Comparison of ENCODE assay signal across 12 cellular contexts in the genomic region with DNA sequence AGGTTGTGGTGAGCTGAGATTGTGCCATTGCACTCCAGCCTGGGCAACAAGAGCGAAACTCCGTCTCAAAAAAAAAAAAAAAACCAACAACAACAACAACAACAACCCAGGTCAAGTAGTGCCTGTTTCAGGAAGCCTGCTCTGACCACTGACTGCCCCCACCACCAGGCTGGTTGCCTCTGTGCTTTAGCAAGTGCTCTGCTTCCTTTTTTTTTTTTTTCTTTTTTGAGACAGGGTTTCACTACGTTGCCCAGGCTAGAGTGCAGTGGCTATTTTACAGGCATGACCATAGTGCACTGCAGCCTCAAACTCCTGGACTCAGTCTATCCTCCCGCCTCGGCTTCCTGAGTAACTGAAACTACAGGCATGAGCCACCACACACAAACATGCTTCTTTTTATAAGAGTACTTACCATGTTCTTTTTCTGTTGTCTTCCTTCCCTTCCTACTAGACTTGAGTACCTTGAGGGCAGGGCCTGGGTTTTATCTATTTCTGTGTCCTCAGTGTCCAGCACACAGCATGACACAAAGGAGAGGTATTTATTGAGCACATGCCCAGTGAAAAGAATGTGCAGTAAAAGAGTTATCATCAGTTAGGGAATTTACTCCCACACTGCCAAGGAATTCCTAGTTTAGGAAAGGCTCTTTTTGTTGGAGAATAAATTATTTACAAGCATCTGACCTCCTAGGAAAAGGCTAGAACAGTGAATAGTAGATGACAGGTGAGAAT. TPM values are rescaled to one million over a fixed set of nuclear protein-coding genes. Genes with fewer than 3 reads are reported as not detected.
A peak's percentile ranks its signal among the peaks of the same experiment; 100 is the strongest.
DNase-seq lines count a peak whose midpoint lies in the region; ATAC-seq and TF ChIP-seq lines count a peak whose summit lies in the region.
"Had no signal": no experiment of that assay in that cellular context is flagged by ENCODE, and none has a peak within 500 bp of the region (broad histone marks: within the 10 kb centered on the region; RNA-seq: fewer than 3 reads in every experiment).

No MANE protein-coding gene starts in this region.

- in situ Hi-C loops in brain microvascular endothelial cell (cut with HindIII; ENCODE audit: low pct_ligation_motif_present, low sequenced_read_pairs) = no loop called here

- peaks cover 6 to 36% (median 31%) of the 10 kb centered on the region in 10 experiments for H3K4me1 ChIP-seq in BLaER1 treated with 17β-estradiol and CSF1 and Interleukin-3, amounts not matched to agents 10 nM and 100 nM
- peaks cover 39% of the 10 kb centered on the region for H3K4me1 ChIP-seq in muscle layer of colon (ENCODE audit: insufficient read depth, low read length)
- H3K4me1 ChIP-seq: foreskin keratinocyte had no signal

- no peak overlapping the region for H3K9ac ChIP-seq in BLaER1 treated with 17β-estradiol and CSF1 and Interleukin-3, amounts not matched to agents 10 nM and 100 nM
- H3K9ac ChIP-seq in muscle layer of colon (ENCODE audit: low read length) = no peak overlapping the region

- no peaks in the 10 kb centered on the region for H4K20me1 ChIP-seq in BLaER1 treated with 17β-estradiol and CSF1 and Interleukin-3, amounts not matched to agents 10 nM and 100 nM

- H3K27me3 ChIP-seq in BLaER1 treated with 17β-estradiol and CSF1 and Interleukin-3, amounts not matched to agents 10 nM and 100 nM = no peaks in the 10 kb centered on the region
- H3K27me3 ChIP-seq in brain microvascular endothelial cell (replicated peaks) (no peaks in the 10 kb centered on the region), muscle layer of colon (ENCODE audit: control insufficient read depth in 1 of 2, insufficient read depth in 2 of 2, low read length in 2 of 2) (no peaks in the 10 kb centered on the region)
- H3K27me3 ChIP-seq: foreskin keratinocyte had no signal

- H3K27ac ChIP-seq in BLaER1 treated with 17β-estradiol and CSF1 and Interleukin-3, amounts not matched to agents 10 nM and 100 nM = peak overlapping the region in 3 of 11 experiments; percentile 32 to 41 (median 35); a peak in 4 of 22 replicates
- H3K27ac ChIP-seq in brain microvascular endothelial cell (no peak overlapping the region), muscle layer of colon (ENCODE audit: low read depth, low read length) (peak overlapping the region; percentile 16)
- H3K27ac ChIP-seq: foreskin keratinocyte had no signal

- no peak for TF ChIP-seq CTCF in brain microvascular endothelial cell (IDR thresholded peaks at IDR 0.05; ENCODE audit: low read depth, low read length, missing control alignments)

- no peaks in the 10 kb centered on the region for H3K36me3 ChIP-seq in BLaER1 treated with 17β-estradiol and CSF1 and Interleukin-3, amounts not matched to agents 10 nM and 100 nM
- H3K36me3 ChIP-seq in brain microvascular endothelial cell (replicated peaks) (no peaks in the 10 kb centered on the region), muscle layer of colon (ENCODE audit: insufficient read depth, low read length) (no peaks in the 10 kb centered on the region)

- peaks cover 0 to 5% (median 0%) of the 10 kb centered on the region in 11 experiments; a peak in 1 of 22 replicates for H3K9me3 ChIP-seq in BLaER1 treated with 17β-estradiol and CSF1 and Interleukin-3, amounts not matched to agents 10 nM and 100 nM (replicated peaks in 1 of 11)
- no peaks in the 10 kb centered on the region for H3K9me3 ChIP-seq in muscle layer of colon (ENCODE audit: low read length)

- peak overlapping the region in 6 of 11 experiments; percentile 12 to 81 (median 52); a peak in 11 of 22 replicates for H3K4me2 ChIP-seq in BLaER1 treated with 17β-estradiol and CSF1 and Interleukin-3, amounts not matched to agents 10 nM and 100 nM

- DNase-seq in M059J (ENCODE audit: low read depth) = peak; percentile 89
- peak; percentile 54 for DNase-seq in brain microvascular endothelial cell
- DNase-seq in KG1 (lab: John Stamatoyannopoulos, UW) = no peak
- no peak for DNase-seq in NCI-H1694 treated with DMSO at 0.1 percent for 48 hours (lab: John Stamatoyannopoulos, UW)
- DNase-seq in activated CD8-positive, alpha-beta memory T cell treated with anti-CD3 and anti-CD28 coated beads for 24 hours = no peak
- DNase-seq: activated CD4-positive, CD25-positive, alpha-beta regulatory T cell; activated naive CD8-positive, alpha-beta T cell treated with anti-CD3 and anti-CD28 coated beads for 36 hours; NCI-H69 had no signal

- no peak for ATAC-seq in HG02763 (IDR thresholded peaks at IDR 0.05; ENCODE audit: unreplicated experiment)
- ATAC-seq: foreskin keratinocyte had no signal

- H3K4me3 ChIP-seq in BLaER1 treated with 17β-estradiol and CSF1 and Interleukin-3, amounts not matched to agents 10 nM and 100 nM = no peak overlapping the region
- H3K4me3 ChIP-seq in brain microvascular endothelial cell (ENCODE audit: low read depth, low read length) (no peak overlapping the region), muscle layer of colon (ENCODE audit: low read depth in 1 of 2, low read length in 2 of 2) (no peak overlapping the region)

RNA-seq across cellular contexts. Expression of a gene that starts 9.9 kb away (rescaled TPM):
- total RNA-seq in M059J (2014; rRNA removed; shearing (Covaris generic)) = 8.5 and 10.1 TPM in 2 replicates

RNA-seq across cellular contexts. Expression of a gene that starts 18.2 kb away (rescaled TPM):
- total RNA-seq in M059J (2014; rRNA removed; shearing (Covaris generic)) = 17.9 and 24.9 TPM in 2 replicates

Comparison
In these comparisons a context has a peak if more than half of its experiments do, and no peak if none do; other contexts are left out.
1. DNase-seq: peak in M059J (single experiment) and brain microvascular endothelial cell (single experiment); none in KG1 (single experiment), NCI-H1694 treated with DMSO at 0.1 percent for 48 hours (single experiment) and activated CD8-positive, alpha-beta memory T cell treated with anti-CD3 and anti-CD28 coated beads for 24 hours (single experiment).